ENCODE assay signal across 12 cellular contexts in genomic region chr10:71694039-71694471, GRCh38. TPM values are rescaled to one million over a fixed set of nuclear protein-coding genes. Genes with fewer than 3 reads are reported as not detected.
DNase-seq lines count a peak whose midpoint lies in the region; ATAC-seq and TF ChIP-seq lines count a peak whose summit lies in the region.
"Had no signal": no experiment of that assay in that cellular context is flagged by ENCODE, and none has a peak within 500 bp of the region (broad histone marks: within the 10 kb centered on the region; RNA-seq: fewer than 3 reads in every experiment).

No MANE protein-coding gene starts in this region.

- no peaks in the 10 kb centered on the region for H3K9me3 ChIP-seq in gastrocnemius medialis

- peak overlapping the region; percentile 80 for H3K27ac Mint-ChIP-seq in activated CD4-positive, alpha-beta T cell treated with anti-CD3 and anti-CD28 coated beads, Interleukin-2, amount 10 ng/mL, durations not matched to agents 24 days and 14 days
- peak overlapping the region; percentile 61 for H3K27ac Mint-ChIP-seq in activated naive CD8-positive, alpha-beta T cell

- H3K4me3 ChIP-seq in gastrocnemius medialis = no peak overlapping the region

- no peaks in the 10 kb centered on the region for H3K36me3 Mint-ChIP-seq in activated CD4-positive, alpha-beta T cell treated with anti-CD3 and anti-CD28 coated beads, Interleukin-2, amount 10 ng/mL, durations not matched to agents 24 days and 14 days (ENCODE audit: low read depth)
- no peaks in the 10 kb centered on the region for H3K36me3 Mint-ChIP-seq in activated naive CD8-positive, alpha-beta T cell

- H3K9me3 Mint-ChIP-seq in activated CD4-positive, alpha-beta T cell treated with anti-CD3 and anti-CD28 coated beads, Interleukin-2, amount 10 ng/mL, durations not matched to agents 24 days and 14 days = no peaks in the 10 kb centered on the region
- no peaks in the 10 kb centered on the region for H3K9me3 Mint-ChIP-seq in activated naive CD8-positive, alpha-beta T cell (ENCODE audit: low read depth)

- TF ChIP-seq CTCF in gastrocnemius medialis (IDR thresholded peaks at IDR 0.05 in 4 of 5, conservative IDR thresholded peaks at IDR 0.05 in 1 of 5) = no peak

- H3K4me3 Mint-ChIP-seq in activated CD4-positive, alpha-beta T cell treated with anti-CD3 and anti-CD28 coated beads, Interleukin-2, amount 10 ng/mL, durations not matched to agents 24 days and 14 days = peak overlapping the region; percentile 69
- peak overlapping the region; percentile 32 for H3K4me3 Mint-ChIP-seq in activated naive CD8-positive, alpha-beta T cell

- no peaks in the 10 kb centered on the region for H3K4me1 ChIP-seq in gastrocnemius medialis

- ATAC-seq in GM21737 (IDR thresholded peaks at IDR 0.05; ENCODE audit: unreplicated experiment) = peak; percentile 14
- no peak for ATAC-seq in gastrocnemius medialis

- intact Hi-C loops in activated CD4-positive, alpha-beta T cell treated with anti-CD3 and anti-CD28 coated beads, Interleukin-2, amount 10 ng/mL, durations not matched to agents 24 days and 14 days (cut with micrococcal nuclease) = no loop called here
- intact Hi-C loops in gastrocnemius medialis (cut with DNase I; ENCODE audit: low total_unique reads) = no loop called here

- H3K27me3 ChIP-seq in gastrocnemius medialis = no peaks in the 10 kb centered on the region

- H3K27me3 Mint-ChIP-seq in activated CD4-positive, alpha-beta T cell treated with anti-CD3 and anti-CD28 coated beads, Interleukin-2, amount 10 ng/mL, durations not matched to agents 24 days and 14 days = no peaks in the 10 kb centered on the region
- no peaks in the 10 kb centered on the region for H3K27me3 Mint-ChIP-seq in activated naive CD8-positive, alpha-beta T cell

- H3K4me1 Mint-ChIP-seq in activated CD4-positive, alpha-beta T cell treated with anti-CD3 and anti-CD28 coated beads, Interleukin-2, amount 10 ng/mL, durations not matched to agents 24 days and 14 days = peaks cover 35% of the 10 kb centered on the region
- H3K4me1 Mint-ChIP-seq in activated naive CD8-positive, alpha-beta T cell (ENCODE audit: low read depth) = peaks cover 47% of the 10 kb centered on the region

- no peak for DNase-seq in activated CD4-positive, alpha-beta T cell treated with anti-CD3 and anti-CD28 coated beads, Interleukin-2, amount 10 ng/mL, durations not matched to agents 24 days and 14 days
- DNase-seq in activated CD4-positive, alpha-beta T cell treated with anti-CD3 and anti-CD28 coated beads, Interleukin-2, amount 50 U/mL, for 48 hours = no peak
- no peak for DNase-seq in gastrocnemius medialis
- no peak for DNase-seq in activated gamma-delta T cell (lab: John Stamatoyannopoulos, UW)
- DNase-seq in activated gamma-delta T cell treated with Interleukin-2 at 50 U/mL for 16 hours = no peak
- DNase-seq in HUDEP-2 (lab: John Stamatoyannopoulos, UW; ENCODE audit: unreplicated experiment in 76 of 76) = no peak
- DNase-seq: NCI-H748 treated with DMSO at 0.1 percent for 48 hours had no signal

- in situ Hi-C loops in gastrocnemius medialis (cut with MboI; ENCODE audit: low sequenced_read_pairs in 4 of 4) = no loop called here

- peak overlapping the region; percentile 5 to 66 (median 54) for H3K27ac ChIP-seq in gastrocnemius medialis

- H3K36me3 ChIP-seq in gastrocnemius medialis = no peaks in the 10 kb centered on the region

- no peak for TF ChIP-seq POLR2A in gastrocnemius medialis (IDR thresholded peaks at IDR 0.05)

RNA-seq across cellular contexts. Expression of gene C10orf105, which starts 25.5 kb away (rescaled TPM):
- 0.26 and 0.33 TPM in 2 replicates for total RNA-seq in activated CD4-positive, alpha-beta T cell treated with anti-CD3 and anti-CD28 coated beads, Interleukin-2, amount 10 ng/mL, durations not matched to agents 24 days and 14 days
- total RNA-seq in gastrocnemius medialis = not detected
- total RNA-seq: A673, LHCN-M2, pulmonary artery endothelial cell had no signal
